19 cellular contexts compared by ENCODE assay signal in the genomic region with DNA sequence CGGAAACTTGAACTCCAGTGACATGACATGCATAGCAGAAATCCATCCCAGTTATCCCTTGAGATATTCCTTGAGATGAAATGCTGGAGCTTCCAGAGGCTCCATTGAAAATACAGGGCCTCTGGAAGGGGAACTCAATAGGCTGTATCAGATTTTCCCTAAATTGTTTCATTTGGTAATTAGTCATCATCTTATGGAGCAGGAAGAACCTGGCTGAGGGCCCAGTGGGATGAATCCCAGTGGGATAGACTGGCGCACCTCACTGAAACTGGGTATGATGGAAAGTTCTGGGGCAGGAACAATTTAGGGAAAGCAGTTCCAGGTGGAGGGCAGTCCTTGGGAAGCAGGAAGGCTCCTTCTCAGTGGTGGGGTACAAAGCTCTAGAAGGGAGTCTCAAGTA.
DNase-seq lines count a peak whose midpoint lies in the region; ATAC-seq, FAIRE-seq and TF ChIP-seq lines count a peak whose summit lies in the region.
"Had no signal": no experiment of that assay in that cellular context is flagged by ENCODE, and none has a peak within 500 bp of the region (broad histone marks: within the 10 kb centered on the region; RNA-seq: fewer than 3 reads in every experiment).

No MANE protein-coding gene starts in this region.

- dilution Hi-C loops in IMR-90 (cut with HindIII; ENCODE audit: low sequenced_read_pairs, unreplicated experiment), result no loop called here
- dilution Hi-C loops in endothelial cell of umbilical vein (cut with MboI; ENCODE audit: extremely low pct_ligation_motif_present, low sequenced_read_pairs), result no loop called here

- H3K79me2 ChIP-seq in endothelial cell of umbilical vein (ENCODE audit: control insufficient read depth, insufficient read depth, low read length), result no peaks in the 10 kb centered on the region

- H2BK120ac ChIP-seq in IMR-90 (ENCODE audit: low read depth, low read length), result peak overlapping the region; percentile 92

- DNase-seq in AG10803 (ENCODE audit: low read depth), result peak; percentile 31
- peak; percentile 23 for DNase-seq in IMR-90
- DNase-seq in endothelial cell of umbilical vein (ENCODE audit: low read depth, low spot score), result peak; percentile 57
- no peak for DNase-seq in BE2C
- no peak for DNase-seq in H7
- DNase-seq: activated CD4-positive, alpha-beta memory T cell treated with anti-CD3 and anti-CD28 coated beads, Interleukin-2, amount 10 ng/mL, durations not matched to agents 7 days and 5 days; AML-193; DMS 273 treated with DMSO at 0.1 percent for 48 hours; KG1; NCI-H1436; posterior cingulate gyrus; stimulated activated CD4-positive, alpha-beta T cell treated with anti-CD3 and anti-CD28 coated beads, Interleukin-12 subunit alpha, Interleukin-12 subunit beta, amount 100 ng/mL, for 4 hours; stimulated activated naive CD8-positive, alpha-beta T cell treated with anti-CD3 and anti-CD28 coated beads, Interleukin-15, amount 100 ng/mL, for 72 hours had no signal

- peaks cover 3 to 19% of the 10 kb centered on the region in 2 experiments; a peak in 2 of 4 replicates for H3K79me1 ChIP-seq in IMR-90 (ENCODE audit: low read depth in 1 of 2, low read length in 2 of 2)

- TF ChIP-seq CTCF in AG10803 (conservative IDR thresholded peaks at IDR 0.05; ENCODE audit: low read length), result no peak
- no peak for TF ChIP-seq CTCF in IMR-90 (conservative IDR thresholded peaks at IDR 0.05; ENCODE audit: low read depth, low read length)
- TF ChIP-seq CTCF in endothelial cell of umbilical vein (IDR thresholded peaks at IDR 0.05; ENCODE audit: extremely low read depth in 1 of 2, insufficient read depth in 1 of 2, low read depth in 1 of 2, low read length in 2 of 2), result no peak
- no peak for TF ChIP-seq CTCF in nephron (IDR thresholded peaks at IDR 0.05; ENCODE audit: unreplicated experiment in 3 of 3)
- TF ChIP-seq CTCF in BE2C (IDR thresholded peaks at IDR 0.05; ENCODE audit: low read depth, low read length), result no peak

- no peak overlapping the region for H2AFZ ChIP-seq in IMR-90 (replicated peaks; ENCODE audit: low read length, poor library complexity)
- H2AFZ ChIP-seq in endothelial cell of umbilical vein (ENCODE audit: low read depth, low read length), result no peak overlapping the region

- no peak for TF ChIP-seq RAD21 in IMR-90 (IDR thresholded peaks at IDR 0.05; ENCODE audit: low read length)

- H3K9ac ChIP-seq in IMR-90 (ENCODE audit: low read depth, low read length) (no peak overlapping the region), endothelial cell of umbilical vein (replicated peaks; ENCODE audit: extremely low read depth, insufficient read depth, low read length) (no peak overlapping the region)

- WGBS in IMR-90 (ENCODE audit: extremely low coverage in 2 of 2, insufficient read length in 1 of 2), 2 experiments, result 57% methylated on average over 1 of the region's 2 CpGs; no CpG with 5 or more reads in 1 of the 2 experiments

- peak overlapping the region; percentile 81 for H2BK20ac ChIP-seq in IMR-90 (ENCODE audit: low read depth, low read length)

- peak overlapping the region; percentile 86 for H3K18ac ChIP-seq in IMR-90 (ENCODE audit: low read depth, low read length)

- H2BK15ac ChIP-seq in IMR-90 (ENCODE audit: low read depth, low read length), result peak overlapping the region; percentile 71; the same call in 2 of the 3 replicates

- TF ChIP-seq POLR2A in IMR-90 (IDR thresholded peaks at IDR 0.05; ENCODE audit: low read depth, low read length), result no peak
- no peak for TF ChIP-seq POLR2A in endothelial cell of umbilical vein (IDR thresholded peaks at IDR 0.05; ENCODE audit: low read depth, low read length)

- H4K20me1 ChIP-seq in IMR-90 (ENCODE audit: insufficient read depth, low read length) (no peaks in the 10 kb centered on the region), endothelial cell of umbilical vein (replicated peaks; ENCODE audit: control insufficient read depth, extremely low read depth, insufficient read depth, low read length) (no peaks in the 10 kb centered on the region)

- CTCF ChIA-PET in IMR-90 (lab: Yijun Ruan, JAX), result interaction anchor here (2.4 kb wide), 1 partner anchor 186 kb away, joined by 11 read pairs; no protein-coding TSS in a partner anchor
- CTCF ChIA-PET in endothelial cell of umbilical vein (lab: Charles Lee), result interaction anchor here (1.6 kb wide), 1 partner anchor 186 kb away, joined by 5 read pairs; no protein-coding TSS in a partner anchor

- H4K91ac ChIP-seq in IMR-90 (ENCODE audit: insufficient read depth, low read depth, low read length), result peak overlapping the region; percentile 79

- no TSS peak for BruUV-seq in IMR-90 (replicated peaks; lab: Mats Ljungman, UMichigan)
- BruUV-seq in endothelial cell of umbilical vein (replicated peaks; lab: Mats Ljungman, UMichigan), result no TSS peak

- H3K4me3 Mint-ChIP-seq in nephron, result no peak overlapping the region
- H3K4me3 Mint-ChIP-seq: activated CD4-positive, alpha-beta memory T cell treated with anti-CD3 and anti-CD28 coated beads, Interleukin-2, amount 10 ng/mL, durations not matched to agents 7 days and 5 days; stimulated activated naive CD8-positive, alpha-beta T cell treated with anti-CD3 and anti-CD28 coated beads, Interleukin-15, amount 100 ng/mL, for 72 hours had no signal

- H3K23ac ChIP-seq in IMR-90 (ENCODE audit: low read depth, low read length), result no peak overlapping the region

- peak overlapping the region; percentile 60; the same call in 1 of the 2 replicates for H3K14ac ChIP-seq in IMR-90 (replicated peaks; ENCODE audit: low read depth, low read length)

- H3K4me1 Mint-ChIP-seq in nephron, result peaks cover 52% of the 10 kb centered on the region

- H4K5ac ChIP-seq in IMR-90 (ENCODE audit: low read depth, low read length), result peak overlapping the region; percentile 53; the same call in 1 of the 2 replicates

- intact Hi-C loops in IMR-90 (cut with micrococcal nuclease), result no loop called here
- intact Hi-C loops in endothelial cell of umbilical vein (cut with micrococcal nuclease), result no loop called here

- H2BK5ac ChIP-seq in IMR-90 (ENCODE audit: low read depth, low read length, poor library complexity, severe bottlenecking), result peak overlapping the region; percentile 57

- H3K27ac ChIP-seq in IMR-90 (ENCODE audit: insufficient read depth, low read length), result no peak overlapping the region; the same call in 1 of the 2 replicates
- peak overlapping the region; percentile 96 for H3K27ac ChIP-seq in endothelial cell of umbilical vein (ENCODE audit: insufficient read depth, low read depth, low read length)

- no peak for ATAC-seq in IMR-90 (ENCODE audit: low read depth)
- no peak for ATAC-seq in GM21447 (IDR thresholded peaks at IDR 0.05; ENCODE audit: unreplicated experiment)
- no peak for ATAC-seq in HG03342 (IDR thresholded peaks at IDR 0.05; ENCODE audit: unreplicated experiment)
- ATAC-seq: stimulated activated naive CD8-positive, alpha-beta T cell treated with anti-CD3 and anti-CD28 coated beads, Interleukin-15, amount 100 ng/mL, for 72 hours had no signal

- peak overlapping the region; percentile 79 for H3K4ac ChIP-seq in IMR-90 (ENCODE audit: low read depth, low read length)

- FAIRE-seq in endothelial cell of umbilical vein (lab: Jason Lieb, UNC), result no peak
- FAIRE-seq: colon, GM18507, TTC549 had no signal

- H3K36me3 Mint-ChIP-seq in nephron (ENCODE audit: low read depth), result no peaks in the 10 kb centered on the region

- H3K4me3 ChIP-seq in AG10803 (ENCODE audit: low read length), result no peak overlapping the region
- no peak overlapping the region for H3K4me3 ChIP-seq in IMR-90 (ENCODE audit: insufficient read depth, low read depth, low read length)
- no peak overlapping the region for H3K4me3 ChIP-seq in endothelial cell of umbilical vein (replicated peaks in 1 of 3; ENCODE audit: insufficient read depth in 1 of 3, low read depth in 1 of 3, low read length in 3 of 3)
- H3K4me3 ChIP-seq in BE2C (ENCODE audit: low read depth, low read length), result no peak overlapping the region
- no peak overlapping the region for H3K4me3 ChIP-seq in H7 (ENCODE audit: insufficient read depth, low read depth, low read length)

- H3K36me3 ChIP-seq in IMR-90 (ENCODE audit: control insufficient read depth, insufficient read depth, low read length), result no peaks in the 10 kb centered on the region
- no peaks in the 10 kb centered on the region for H3K36me3 ChIP-seq in endothelial cell of umbilical vein (ENCODE audit: control insufficient read depth in 2 of 2, extremely low read depth in 1 of 2, insufficient read depth in 2 of 2, low read length in 2 of 2)
- no peaks in the 10 kb centered on the region for H3K36me3 ChIP-seq in BE2C
- H3K36me3 ChIP-seq in H7 (replicated peaks; ENCODE audit: control insufficient read depth, insufficient read depth, low read length), result no peaks in the 10 kb centered on the region

- H3K27ac Mint-ChIP-seq in nephron, result peak overlapping the region; percentile 58 to 98 (median 90)
- H3K27ac Mint-ChIP-seq: activated CD4-positive, alpha-beta memory T cell treated with anti-CD3 and anti-CD28 coated beads, Interleukin-2, amount 10 ng/mL, durations not matched to agents 7 days and 5 days had no signal

- H3K9me1 ChIP-seq in IMR-90 (ENCODE audit: insufficient read depth, low read length) (peaks cover 8% of the 10 kb centered on the region; the same call in 1 of the 2 replicates), endothelial cell of umbilical vein (replicated peaks; ENCODE audit: control insufficient read depth, extremely low read depth, insufficient read depth, low read length) (no peaks in the 10 kb centered on the region)

- no peaks in the 10 kb centered on the region for H3K27me3 Mint-ChIP-seq in nephron (ENCODE audit: low read depth)
- H3K27me3 Mint-ChIP-seq: activated CD4-positive, alpha-beta memory T cell treated with anti-CD3 and anti-CD28 coated beads, Interleukin-2, amount 10 ng/mL, durations not matched to agents 7 days and 5 days; stimulated activated naive CD8-positive, alpha-beta T cell treated with anti-CD3 and anti-CD28 coated beads, Interleukin-15, amount 100 ng/mL, for 72 hours had no signal

- H3K27me3 ChIP-seq in IMR-90 (ENCODE audit: control insufficient read depth, insufficient read depth, low read length) (peaks cover 4% of the 10 kb centered on the region), endothelial cell of umbilical vein (ENCODE audit: control insufficient read depth in 2 of 2, insufficient read depth in 2 of 2, low read length in 2 of 2) (no peaks in the 10 kb centered on the region), BE2C (no peaks in the 10 kb centered on the region), H7 (ENCODE audit: control insufficient read depth, insufficient read depth, low read length) (no peaks in the 10 kb centered on the region)

- H2AK5ac ChIP-seq in IMR-90 (ENCODE audit: low read depth, low read length), result peak overlapping the region; percentile 37

- POLR2A ChIA-PET in IMR-90 (lab: Charles Lee; ENCODE audit: unreplicated experiment), result no interaction called here
- POLR2A ChIA-PET in endothelial cell of umbilical vein (lab: Charles Lee), result no interaction called here

- no peak overlapping the region; the same call in 1 of the 2 replicates for H3K56ac ChIP-seq in IMR-90 (ENCODE audit: extremely low read depth, insufficient read depth, low read length)

- H3K4me1 ChIP-seq in IMR-90 (ENCODE audit: control insufficient read depth, insufficient read depth, low read length) (peaks cover 14% of the 10 kb centered on the region), endothelial cell of umbilical vein (ENCODE audit: control insufficient read depth, extremely low read depth, insufficient read depth, low read length) (peaks cover 35% of the 10 kb centered on the region), BE2C (no peaks in the 10 kb centered on the region)

- H3K9me3 ChIP-seq in IMR-90 (ENCODE audit: control insufficient read depth, insufficient read depth, low read length) (no peaks in the 10 kb centered on the region; the same call in 1 of the 2 replicates), endothelial cell of umbilical vein (replicated peaks; ENCODE audit: control insufficient read depth, insufficient read depth, low read length) (no peaks in the 10 kb centered on the region), BE2C (no peaks in the 10 kb centered on the region)

- no peak overlapping the region for H3K4me2 ChIP-seq in IMR-90 (ENCODE audit: low read depth, low read length)
- H3K4me2 ChIP-seq in endothelial cell of umbilical vein (ENCODE audit: insufficient read depth, low read length), result peak overlapping the region; percentile 22

- peak overlapping the region; percentile 71 to 78 for H4K8ac ChIP-seq in IMR-90 (ENCODE audit: low read depth in 2 of 2, low read length in 2 of 2)

- in situ Hi-C loops in IMR-90 (cut with MboI; ENCODE audit: low sequenced_read_pairs), result no loop called here

- no peak overlapping the region for H2AK9ac ChIP-seq in IMR-90 (replicated peaks; ENCODE audit: low read depth, low read length, poor library complexity)

- peaks cover 12% of the 10 kb centered on the region for H3K9me3 Mint-ChIP-seq in nephron
- H3K9me3 Mint-ChIP-seq: activated CD4-positive, alpha-beta memory T cell treated with anti-CD3 and anti-CD28 coated beads, Interleukin-2, amount 10 ng/mL, durations not matched to agents 7 days and 5 days; stimulated activated naive CD8-positive, alpha-beta T cell treated with anti-CD3 and anti-CD28 coated beads, Interleukin-15, amount 100 ng/mL, for 72 hours had no signal

Comparison
In these comparisons a context has a peak if more than half of its experiments do, and no peak if none do; other contexts are left out.
1. DNase-seq: peak in AG10803 (single experiment), IMR-90 (single experiment) and endothelial cell of umbilical vein (single experiment); none in BE2C (single experiment) and H7 (single experiment).